Comparison of ENCODE assay signal across 1 cellular context in the genomic region with DNA sequence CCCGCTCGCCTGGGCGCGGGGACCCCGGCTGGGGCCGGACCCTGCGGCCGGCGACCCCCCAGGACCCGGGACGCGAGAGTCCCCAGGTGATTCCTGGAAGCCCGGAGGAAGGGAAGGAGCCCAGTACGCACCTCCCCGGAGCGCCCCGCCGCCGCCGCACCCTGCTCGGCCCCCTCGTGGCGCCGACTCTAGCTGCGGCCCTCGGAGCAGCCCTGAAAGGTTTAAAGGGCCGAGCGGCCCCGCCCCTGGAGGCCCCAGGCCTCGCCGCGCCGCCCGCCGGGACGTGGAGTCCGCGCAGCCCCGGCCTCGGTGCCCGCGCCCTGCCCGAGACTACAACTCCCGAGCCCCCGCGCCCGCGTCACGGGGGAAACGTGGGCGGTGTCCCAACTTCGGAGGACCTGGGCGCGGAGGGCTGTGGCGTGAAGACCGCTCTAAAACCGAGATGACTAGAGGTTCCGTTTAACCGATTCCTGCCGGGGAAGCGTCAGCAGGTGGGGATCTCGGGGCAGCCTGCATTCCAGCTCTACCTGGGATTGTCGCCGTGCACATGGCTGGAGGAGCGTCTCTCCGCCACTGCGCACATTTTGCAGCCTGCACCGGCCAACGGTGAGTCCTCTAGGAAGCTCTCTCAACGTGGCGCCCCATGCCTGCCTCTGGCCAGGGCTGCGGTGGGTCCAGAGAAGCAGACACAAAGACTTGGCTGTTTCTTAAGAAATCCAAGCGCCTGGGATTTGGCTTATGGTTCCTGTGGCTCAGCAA.
TF ChIP-seq lines count a peak whose summit lies in the region.

A gene with protein sequence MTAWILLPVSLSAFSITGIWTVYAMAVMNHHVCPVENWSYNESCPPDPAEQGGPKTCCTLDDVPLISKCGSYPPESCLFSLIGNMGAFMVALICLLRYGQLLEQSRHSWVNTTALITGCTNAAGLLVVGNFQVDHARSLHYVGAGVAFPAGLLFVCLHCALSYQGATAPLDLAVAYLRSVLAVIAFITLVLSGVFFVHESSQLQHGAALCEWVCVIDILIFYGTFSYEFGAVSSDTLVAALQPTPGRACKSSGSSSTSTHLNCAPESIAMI (minus strand): TSS at position 223 of the 759 bp plus-strand sequence. CDS start 750 bp downstream, outside the sequence.

TF ChIP-seq in H1, 55 proteins besides CTCF, POLR2A, EP300 and RAD21:
- no peak for TF ChIP-seq RFX5 (IDR thresholded peaks at IDR 0.05; ENCODE audit: borderline replicate concordance, low read depth, low read length)
- TF ChIP-seq RXRA (IDR thresholded peaks at IDR 0.05; ENCODE audit: insufficient read depth, low read depth, low read length) = no peak
- no peak for TF ChIP-seq SP1 (IDR thresholded peaks at IDR 0.05; ENCODE audit: low read depth, low read length)
- no peak for TF ChIP-seq BCL11A (IDR thresholded peaks at IDR 0.05; ENCODE audit: low read depth in 2 of 2, low read length in 2 of 2)
- no peak for TF ChIP-seq CEBPB (IDR thresholded peaks at IDR 0.05; ENCODE audit: low read depth, low read length)
- TF ChIP-seq, protein P1, sequence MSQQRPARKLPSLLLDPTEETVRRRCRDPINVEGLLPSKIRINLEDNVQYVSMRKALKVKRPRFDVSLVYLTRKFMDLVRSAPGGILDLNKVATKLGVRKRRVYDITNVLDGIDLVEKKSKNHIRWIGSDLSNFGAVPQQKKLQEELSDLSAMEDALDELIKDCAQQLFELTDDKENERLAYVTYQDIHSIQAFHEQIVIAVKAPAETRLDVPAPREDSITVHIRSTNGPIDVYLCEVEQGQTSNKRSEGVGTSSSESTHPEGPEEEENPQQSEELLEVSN (IDR thresholded peaks at IDR 0.05) = peak; percentile 18; the same call in 1 of the 2 replicates
- no peak for TF ChIP-seq TCF12 (IDR thresholded peaks at IDR 0.05; ENCODE audit: low read depth, low read length)
- no peak; a peak in 1 of 4 replicates for TF ChIP-seq HDAC2 (IDR thresholded peaks at IDR 0.05; ENCODE audit: borderline replicate concordance in 1 of 2, low read depth in 2 of 2, low read length in 2 of 2)
- no peak for TF ChIP-seq RNF2 (IDR thresholded peaks at IDR 0.05; ENCODE audit: borderline replicate concordance, low read depth, low read length, missing control alignments, poor library complexity, severe bottlenecking)
- TF ChIP-seq SP4 (IDR thresholded peaks at IDR 0.05; ENCODE audit: low read length) = no peak
- peak; percentile 87 for TF ChIP-seq TEAD4 (IDR thresholded peaks at IDR 0.05; ENCODE audit: low read depth, low read length)
- no peak for TF ChIP-seq CBX8 (IDR thresholded peaks at IDR 0.05; ENCODE audit: borderline replicate concordance, low read depth, low read length)
- TF ChIP-seq, protein P2, sequence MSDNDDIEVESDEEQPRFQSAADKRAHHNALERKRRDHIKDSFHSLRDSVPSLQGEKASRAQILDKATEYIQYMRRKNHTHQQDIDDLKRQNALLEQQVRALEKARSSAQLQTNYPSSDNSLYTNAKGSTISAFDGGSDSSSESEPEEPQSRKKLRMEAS (IDR thresholded peaks at IDR 0.05) = peak; percentile 79
- TF ChIP-seq RBBP5 (IDR thresholded peaks at IDR 0.05; ENCODE audit: borderline replicate concordance, low read depth, low read length) = no peak; the same call in 1 of the 2 replicates
- TF ChIP-seq EGR1 (IDR thresholded peaks at IDR 0.05; ENCODE audit: borderline replicate concordance, low read depth, low read length) = peak; percentile 80; the same call in 1 of the 2 replicates
- TF ChIP-seq, protein P3, sequence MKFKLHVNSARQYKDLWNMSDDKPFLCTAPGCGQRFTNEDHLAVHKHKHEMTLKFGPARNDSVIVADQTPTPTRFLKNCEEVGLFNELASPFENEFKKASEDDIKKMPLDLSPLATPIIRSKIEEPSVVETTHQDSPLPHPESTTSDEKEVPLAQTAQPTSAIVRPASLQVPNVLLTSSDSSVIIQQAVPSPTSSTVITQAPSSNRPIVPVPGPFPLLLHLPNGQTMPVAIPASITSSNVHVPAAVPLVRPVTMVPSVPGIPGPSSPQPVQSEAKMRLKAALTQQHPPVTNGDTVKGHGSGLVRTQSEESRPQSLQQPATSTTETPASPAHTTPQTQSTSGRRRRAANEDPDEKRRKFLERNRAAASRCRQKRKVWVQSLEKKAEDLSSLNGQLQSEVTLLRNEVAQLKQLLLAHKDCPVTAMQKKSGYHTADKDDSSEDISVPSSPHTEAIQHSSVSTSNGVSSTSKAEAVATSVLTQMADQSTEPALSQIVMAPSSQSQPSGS (IDR thresholded peaks at IDR 0.05; ENCODE audit: low read length) = no peak
- TF ChIP-seq TAF7 (optimal IDR thresholded peaks at IDR 0.05; ENCODE audit: borderline replicate concordance, low read depth, low read length) = peak; percentile 66
- TF ChIP-seq SIN3A (conservative IDR thresholded peaks at IDR 0.05 in 1 of 2, IDR thresholded peaks at IDR 0.05 in 1 of 2; ENCODE audit: low read depth in 1 of 2, low read length in 2 of 2) = peak; percentile 69 to 75; a peak in 2 of 4 replicates
- no peak for TF ChIP-seq POLR2AphosphoS5 (IDR thresholded peaks at IDR 0.05; ENCODE audit: low read depth, low read length)
- TF ChIP-seq JUN (IDR thresholded peaks at IDR 0.05; ENCODE audit: low read depth, low read length) = no peak
- TF ChIP-seq CREB1 (IDR thresholded peaks at IDR 0.05) = peak; percentile 86
- peak; percentile 83 for TF ChIP-seq BACH1 (IDR thresholded peaks at IDR 0.05; ENCODE audit: low read length)
- TF ChIP-seq, protein P4, sequence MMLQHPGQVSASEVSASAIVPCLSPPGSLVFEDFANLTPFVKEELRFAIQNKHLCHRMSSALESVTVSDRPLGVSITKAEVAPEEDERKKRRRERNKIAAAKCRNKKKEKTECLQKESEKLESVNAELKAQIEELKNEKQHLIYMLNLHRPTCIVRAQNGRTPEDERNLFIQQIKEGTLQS (IDR thresholded peaks at IDR 0.05; ENCODE audit: insufficient read depth, low read depth, low read length) = no peak
- TF ChIP-seq NANOG (IDR thresholded peaks at IDR 0.05; ENCODE audit: insufficient read depth, low read depth, low read length, poor library complexity, severe bottlenecking) = no peak
- TF ChIP-seq GTF2F1 (IDR thresholded peaks at IDR 0.05; ENCODE audit: borderline replicate concordance, low read depth, low read length) = no peak
- no peak for TF ChIP-seq FOSL1 (IDR thresholded peaks at IDR 0.05; ENCODE audit: insufficient read depth, low read depth, low read length)
- no peak for TF ChIP-seq GABPA (IDR thresholded peaks at IDR 0.05; ENCODE audit: borderline replicate concordance, insufficient read depth, low read length)
- peak; percentile 48; the same call in 1 of the 2 replicates for TF ChIP-seq TBP (IDR thresholded peaks at IDR 0.05; ENCODE audit: low read depth, low read length)
- TF ChIP-seq POU5F1 (IDR thresholded peaks at IDR 0.05; ENCODE audit: low read depth, low read length) = no peak
- no peak for TF ChIP-seq SIRT6 (IDR thresholded peaks at IDR 0.05; ENCODE audit: low read length)
- no peak for TF ChIP-seq ZNF274 (IDR thresholded peaks at IDR 0.05; ENCODE audit: borderline replicate concordance, extremely low read depth, low read length)
- TF ChIP-seq EZH2 (IDR thresholded peaks at IDR 0.05; ENCODE audit: low read depth, low read length, severe bottlenecking) = no peak
- no peak for TF ChIP-seq JUND (IDR thresholded peaks at IDR 0.05; ENCODE audit: low read length)
- no peak for TF ChIP-seq MAFK (IDR thresholded peaks at IDR 0.05; ENCODE audit: low read depth, low read length)
- TF ChIP-seq CHD1 (IDR thresholded peaks at IDR 0.05; ENCODE audit: low read depth, low read length) = no peak
- no peak for TF ChIP-seq SUZ12 (IDR thresholded peaks at IDR 0.05; ENCODE audit: low read length)
- peak; percentile 59 for TF ChIP-seq KDM4A (IDR thresholded peaks at IDR 0.05; ENCODE audit: low read depth, low read length, severe bottlenecking)
- TF ChIP-seq NRF1 (IDR thresholded peaks at IDR 0.05; ENCODE audit: low read depth, low read length) = no peak
- TF ChIP-seq CHD2 (IDR thresholded peaks at IDR 0.05; ENCODE audit: low read length) = no peak
- peak; percentile 44 for TF ChIP-seq ASH2L (IDR thresholded peaks at IDR 0.05; ENCODE audit: low read length)
- TF ChIP-seq YY1 (IDR thresholded peaks at IDR 0.05; ENCODE audit: low read depth, low read length) = no peak
- TF ChIP-seq BRCA1 (IDR thresholded peaks at IDR 0.05; ENCODE audit: low read depth, low read length) = no peak
- peak; percentile 54 for TF ChIP-seq SIX5 (IDR thresholded peaks at IDR 0.05; ENCODE audit: low read depth, low read length)
- peak; percentile 89 for TF ChIP-seq SAP30 (IDR thresholded peaks at IDR 0.05; ENCODE audit: insufficient read depth, insufficient replicate concordance, low read length)
- peak; percentile 80 for TF ChIP-seq PHF8 (conservative IDR thresholded peaks at IDR 0.05; ENCODE audit: low read depth, low read length)
- TF ChIP-seq TAF1 (IDR thresholded peaks at IDR 0.05; ENCODE audit: low read depth, low read length) = peak; percentile 67; the same call in 1 of the 2 replicates
